28 cellular contexts compared by ENCODE assay signal in the genomic region with DNA sequence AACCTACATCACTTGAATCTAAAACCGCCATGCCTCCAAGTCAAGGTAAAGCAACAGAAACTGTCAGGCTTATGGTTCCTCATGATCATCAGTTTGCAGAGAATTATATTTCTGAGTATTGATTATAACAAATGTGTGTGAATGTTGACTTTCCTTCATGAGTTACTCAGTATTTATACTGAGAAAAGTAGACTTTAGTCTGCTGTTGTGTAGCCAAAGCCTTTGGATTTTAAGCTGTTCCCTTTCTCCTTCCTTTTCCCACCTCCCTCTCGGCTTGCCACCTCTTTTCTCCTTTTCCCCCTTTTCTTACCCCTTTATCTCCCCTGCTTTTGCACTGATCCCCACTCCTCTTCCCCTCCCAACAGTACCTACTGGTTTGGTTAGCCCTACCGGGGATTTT. TPM values are rescaled to one million over a fixed set of nuclear protein-coding genes. Genes with fewer than 3 reads are reported as not detected.
DNase-seq lines count a peak whose midpoint lies in the region; ATAC-seq and TF ChIP-seq lines count a peak whose summit lies in the region.
"Had no signal": no experiment of that assay in that cellular context is flagged by ENCODE, and none has a peak within 500 bp of the region (broad histone marks: within the 10 kb centered on the region; RNA-seq: fewer than 3 reads in every experiment).

No MANE protein-coding gene starts in this region.

- BruUV-seq in Caco-2 (replicated peaks; lab: Mats Ljungman, UMichigan) = no TSS peak

- H3K27me3 Mint-ChIP-seq in activated naive CD8-positive, alpha-beta T cell = no peaks in the 10 kb centered on the region
- H3K27me3 Mint-ChIP-seq in activated naive CD8-positive, alpha-beta T cell treated with anti-CD3 and anti-CD28 coated beads for 36 hours = no peaks in the 10 kb centered on the region
- no peaks in the 10 kb centered on the region for H3K27me3 Mint-ChIP-seq in dendritic cell treated with granulocyte-macrophage colony-stimulating factor and Interleukin-4, amounts not matched to agents 40 ng/mL and 50 ng/mL, for 4 days
- H3K27me3 Mint-ChIP-seq in Caco-2 (ENCODE audit: insufficient read depth, unreplicated experiment) = no peaks in the 10 kb centered on the region

- peak overlapping the region; percentile 94 for H3K27ac ChIP-seq in HL-60 (replicated peaks)
- H3K27ac ChIP-seq: C4-2B, epithelial cell of prostate, tibial artery had no signal

- H3K4me3 ChIP-seq in HL-60 (replicated peaks; ENCODE audit: insufficient read depth, low read length) = no peak overlapping the region
- no peak overlapping the region for H3K4me3 ChIP-seq in Caco-2 (ENCODE audit: low read depth, low read length)
- H3K4me3 ChIP-seq: stomach, tibial artery had no signal

- H3K9me3 ChIP-seq in Caco-2 = no peaks in the 10 kb centered on the region
- H3K9me3 ChIP-seq: stomach, tibial artery had no signal

- H3K27ac Mint-ChIP-seq in activated naive CD8-positive, alpha-beta T cell = peak overlapping the region; percentile 73
- no peak overlapping the region for H3K27ac Mint-ChIP-seq in activated naive CD8-positive, alpha-beta T cell treated with anti-CD3 and anti-CD28 coated beads for 36 hours
- peak overlapping the region; percentile 96 for H3K27ac Mint-ChIP-seq in dendritic cell treated with granulocyte-macrophage colony-stimulating factor and Interleukin-4, amounts not matched to agents 40 ng/mL and 50 ng/mL, for 4 days
- peak overlapping the region; percentile 29 for H3K27ac Mint-ChIP-seq in stimulated activated effector memory CD8-positive, alpha-beta T cell treated with anti-CD3 and anti-CD28 coated beads, Interleukin-12 subunit alpha, Interleukin-12 subunit beta, amount 100 ng/mL, for 72 hours
- H3K27ac Mint-ChIP-seq in Caco-2 (ENCODE audit: unreplicated experiment) = no peak overlapping the region

- H3K4me3 Mint-ChIP-seq in activated naive CD8-positive, alpha-beta T cell = peak overlapping the region; percentile 30
- H3K4me3 Mint-ChIP-seq in activated naive CD8-positive, alpha-beta T cell treated with anti-CD3 and anti-CD28 coated beads for 36 hours = no peak overlapping the region
- peak overlapping the region; percentile 21 for H3K4me3 Mint-ChIP-seq in dendritic cell treated with granulocyte-macrophage colony-stimulating factor and Interleukin-4, amounts not matched to agents 40 ng/mL and 50 ng/mL, for 4 days
- no peak overlapping the region for H3K4me3 Mint-ChIP-seq in stimulated activated effector memory CD8-positive, alpha-beta T cell treated with anti-CD3 and anti-CD28 coated beads, Interleukin-12 subunit alpha, Interleukin-12 subunit beta, amount 100 ng/mL, for 72 hours
- no peak overlapping the region for H3K4me3 Mint-ChIP-seq in Caco-2 (ENCODE audit: unreplicated experiment)

- H3K27me3 ChIP-seq in HL-60 (ENCODE audit: insufficient read depth, poor library complexity, severe bottlenecking) (no peaks in the 10 kb centered on the region), Caco-2 (replicated peaks; ENCODE audit: control insufficient read depth, insufficient read depth, low read length) (no peaks in the 10 kb centered on the region)
- H3K27me3 ChIP-seq: stomach, tibial artery had no signal

- H3K36me3 ChIP-seq in Caco-2 (ENCODE audit: control insufficient read depth, insufficient read depth, low read length) = no peaks in the 10 kb centered on the region; the same call in 1 of the 2 replicates
- H3K36me3 ChIP-seq: tibial artery had no signal

- peaks cover 21% of the 10 kb centered on the region for H3K36me3 Mint-ChIP-seq in activated naive CD8-positive, alpha-beta T cell
- H3K36me3 Mint-ChIP-seq in activated naive CD8-positive, alpha-beta T cell treated with anti-CD3 and anti-CD28 coated beads for 36 hours = peaks cover 53% of the 10 kb centered on the region
- H3K36me3 Mint-ChIP-seq in dendritic cell treated with granulocyte-macrophage colony-stimulating factor and Interleukin-4, amounts not matched to agents 40 ng/mL and 50 ng/mL, for 4 days (ENCODE audit: low read depth) = peaks cover 63% of the 10 kb centered on the region
- peaks cover 50% of the 10 kb centered on the region for H3K36me3 Mint-ChIP-seq in stimulated activated effector memory CD8-positive, alpha-beta T cell treated with anti-CD3 and anti-CD28 coated beads, Interleukin-12 subunit alpha, Interleukin-12 subunit beta, amount 100 ng/mL, for 72 hours
- H3K36me3 Mint-ChIP-seq in Caco-2 (ENCODE audit: insufficient read depth, unreplicated experiment) = peaks cover 10% of the 10 kb centered on the region

- H3K9me3 Mint-ChIP-seq in activated naive CD8-positive, alpha-beta T cell (ENCODE audit: low read depth) = no peaks in the 10 kb centered on the region
- H3K9me3 Mint-ChIP-seq in activated naive CD8-positive, alpha-beta T cell treated with anti-CD3 and anti-CD28 coated beads for 36 hours = peaks cover 4% of the 10 kb centered on the region
- H3K9me3 Mint-ChIP-seq in dendritic cell treated with granulocyte-macrophage colony-stimulating factor and Interleukin-4, amounts not matched to agents 40 ng/mL and 50 ng/mL, for 4 days = no peaks in the 10 kb centered on the region
- no peaks in the 10 kb centered on the region for H3K9me3 Mint-ChIP-seq in stimulated activated effector memory CD8-positive, alpha-beta T cell treated with anti-CD3 and anti-CD28 coated beads, Interleukin-12 subunit alpha, Interleukin-12 subunit beta, amount 100 ng/mL, for 72 hours
- H3K9me3 Mint-ChIP-seq in Caco-2 (ENCODE audit: unreplicated experiment) = no peaks in the 10 kb centered on the region
- H3K9me3 Mint-ChIP-seq: activated naive CD4-positive, alpha-beta T cell treated with anti-CD3 and anti-CD28 coated beads, Interleukin-2, amount 50 U/mL, for 72 hours had no signal

- CTCF ChIA-PET in Caco-2 (lab: Charles Lee) = no interaction called here

- POLR2A ChIA-PET in Caco-2 (lab: Charles Lee) = no interaction called here

- H3K4me1 ChIP-seq in Caco-2 = no peaks in the 10 kb centered on the region

- no peak for ATAC-seq in stimulated activated effector memory CD8-positive, alpha-beta T cell treated with anti-CD3 and anti-CD28 coated beads, Interleukin-12 subunit alpha, Interleukin-12 subunit beta, amount 100 ng/mL, for 72 hours
- ATAC-seq: activated naive CD4-positive, alpha-beta T cell treated with anti-CD3 and anti-CD28 coated beads, Interleukin-2, amount 50 U/mL, for 72 hours; Right ventricle myocardium inferior had no signal

- TF ChIP-seq CTCF in HL-60 (IDR thresholded peaks at IDR 0.05; ENCODE audit: insufficient read depth, low read length) = no peak
- TF ChIP-seq CTCF in Caco-2 (IDR thresholded peaks at IDR 0.05; ENCODE audit: insufficient read depth in 1 of 2, low read depth in 1 of 2, low read length in 1 of 2, severe bottlenecking in 1 of 2, unreplicated experiment in 1 of 2) = no peak

- H3K4me1 Mint-ChIP-seq in activated naive CD8-positive, alpha-beta T cell (ENCODE audit: low read depth) = peaks cover 92% of the 10 kb centered on the region
- H3K4me1 Mint-ChIP-seq in activated naive CD8-positive, alpha-beta T cell treated with anti-CD3 and anti-CD28 coated beads for 36 hours = peaks cover 83% of the 10 kb centered on the region
- H3K4me1 Mint-ChIP-seq in dendritic cell treated with granulocyte-macrophage colony-stimulating factor and Interleukin-4, amounts not matched to agents 40 ng/mL and 50 ng/mL, for 4 days (ENCODE audit: low read depth) = peaks cover 87% of the 10 kb centered on the region
- H3K4me1 Mint-ChIP-seq in stimulated activated effector memory CD8-positive, alpha-beta T cell treated with anti-CD3 and anti-CD28 coated beads, Interleukin-12 subunit alpha, Interleukin-12 subunit beta, amount 100 ng/mL, for 72 hours = peaks cover 94% of the 10 kb centered on the region
- H3K4me1 Mint-ChIP-seq in Caco-2 (ENCODE audit: low read depth, unreplicated experiment) = no peaks in the 10 kb centered on the region

- no peak for DNase-seq in activated naive CD8-positive, alpha-beta T cell treated with anti-CD3 and anti-CD28 coated beads for 36 hours
- no peak for DNase-seq in HL-60 (ENCODE audit: low read depth in 1 of 2, low spot score in 1 of 2)
- no peak for DNase-seq in stimulated activated effector memory CD8-positive, alpha-beta T cell treated with anti-CD3 and anti-CD28 coated beads, Interleukin-12 subunit alpha, Interleukin-12 subunit beta, amount 100 ng/mL, for 72 hours (ENCODE audit: low spot score in 2 of 2)
- DNase-seq in Caco-2 = no peak
- DNase-seq in head of caudate nucleus = no peak
- no peak for DNase-seq in GM03348 (ENCODE audit: low spot score)
- DNase-seq: activated CD4-positive, CD25-positive, alpha-beta regulatory T cell; cerebellar nuclear complex; GDM1; kidney glomerular epithelial cell; mesenchymal stem cell; NCI-H1436 treated with DMSO at 0.1 percent for 48 hours; NCI-H2107; NCI-H446 treated with DMSO at 0.1 percent for 48 hours; retina; stimulated activated CD4-positive, alpha-beta T cell treated with anti-CD3 and anti-CD28 coated beads, Interleukin-4, amount 100 ng/mL, for 4 hours; stomach; tibial artery had no signal

- intact Hi-C loops in dendritic cell treated with granulocyte-macrophage colony-stimulating factor and Interleukin-4, amounts not matched to agents 40 ng/mL and 50 ng/mL, for 4 days (cut with micrococcal nuclease) = no loop called here
- intact Hi-C loops in Caco-2 (cut with micrococcal nuclease; ENCODE audit: unreplicated experiment) (no loop called here), head of caudate nucleus (cut with DNase I) (no loop called here)

RNA-seq across cellular contexts. Expression of a gene that starts 20.7 kb away (rescaled TPM):
- total RNA-seq in activated naive CD8-positive, alpha-beta T cell treated with anti-CD3 and anti-CD28 coated beads for 36 hours = 10 to 100 TPM; 16.9 to 17.6 TPM
- total RNA-seq in Caco-2 (2022) = not detected in 2 replicates
- total RNA-seq: H1, myocyte, osteocyte, Right ventricle myocardium inferior, stomach had no signal

RNA-seq across cellular contexts. Expression of a gene that starts 28.4 kb away (rescaled TPM):
- 1 to 10 TPM; 4.3 to 4.5 TPM for total RNA-seq in activated naive CD8-positive, alpha-beta T cell treated with anti-CD3 and anti-CD28 coated beads for 36 hours
- not detected in 2 replicates for total RNA-seq in Caco-2 (2022)
- total RNA-seq: H1, OCI-LY7 had no signal

Comparison
In these comparisons a context has a peak if more than half of its experiments do, and no peak if none do; other contexts are left out.
1. H3K27ac Mint-ChIP-seq: peak in activated naive CD8-positive, alpha-beta T cell (single experiment), dendritic cell treated with granulocyte-macrophage colony-stimulating factor and Interleukin-4, amounts not matched to agents 40 ng/mL and 50 ng/mL, for 4 days (single experiment) and stimulated activated effector memory CD8-positive, alpha-beta T cell treated with anti-CD3 and anti-CD28 coated beads, Interleukin-12 subunit alpha, Interleukin-12 subunit beta, amount 100 ng/mL, for 72 hours (single experiment); none in activated naive CD8-positive, alpha-beta T cell treated with anti-CD3 and anti-CD28 coated beads for 36 hours (single experiment) and Caco-2 (single experiment).
2. H3K4me3 Mint-ChIP-seq: peak in activated naive CD8-positive, alpha-beta T cell (single experiment) and dendritic cell treated with granulocyte-macrophage colony-stimulating factor and Interleukin-4, amounts not matched to agents 40 ng/mL and 50 ng/mL, for 4 days (single experiment); none in activated naive CD8-positive, alpha-beta T cell treated with anti-CD3 and anti-CD28 coated beads for 36 hours (single experiment), stimulated activated effector memory CD8-positive, alpha-beta T cell treated with anti-CD3 and anti-CD28 coated beads, Interleukin-12 subunit alpha, Interleukin-12 subunit beta, amount 100 ng/mL, for 72 hours (single experiment) and Caco-2 (single experiment).
3. RNA of a gene that starts 20.7 kb away (total RNA-seq): 16.9 to 17.6 TPM in activated naive CD8-positive, alpha-beta T cell treated with anti-CD3 and anti-CD28 coated beads for 36 hours; not detected in Caco-2; every median in the first group is over 10 times any median in the second.